8 cellular contexts compared by ENCODE assay signal in the genomic region with DNA sequence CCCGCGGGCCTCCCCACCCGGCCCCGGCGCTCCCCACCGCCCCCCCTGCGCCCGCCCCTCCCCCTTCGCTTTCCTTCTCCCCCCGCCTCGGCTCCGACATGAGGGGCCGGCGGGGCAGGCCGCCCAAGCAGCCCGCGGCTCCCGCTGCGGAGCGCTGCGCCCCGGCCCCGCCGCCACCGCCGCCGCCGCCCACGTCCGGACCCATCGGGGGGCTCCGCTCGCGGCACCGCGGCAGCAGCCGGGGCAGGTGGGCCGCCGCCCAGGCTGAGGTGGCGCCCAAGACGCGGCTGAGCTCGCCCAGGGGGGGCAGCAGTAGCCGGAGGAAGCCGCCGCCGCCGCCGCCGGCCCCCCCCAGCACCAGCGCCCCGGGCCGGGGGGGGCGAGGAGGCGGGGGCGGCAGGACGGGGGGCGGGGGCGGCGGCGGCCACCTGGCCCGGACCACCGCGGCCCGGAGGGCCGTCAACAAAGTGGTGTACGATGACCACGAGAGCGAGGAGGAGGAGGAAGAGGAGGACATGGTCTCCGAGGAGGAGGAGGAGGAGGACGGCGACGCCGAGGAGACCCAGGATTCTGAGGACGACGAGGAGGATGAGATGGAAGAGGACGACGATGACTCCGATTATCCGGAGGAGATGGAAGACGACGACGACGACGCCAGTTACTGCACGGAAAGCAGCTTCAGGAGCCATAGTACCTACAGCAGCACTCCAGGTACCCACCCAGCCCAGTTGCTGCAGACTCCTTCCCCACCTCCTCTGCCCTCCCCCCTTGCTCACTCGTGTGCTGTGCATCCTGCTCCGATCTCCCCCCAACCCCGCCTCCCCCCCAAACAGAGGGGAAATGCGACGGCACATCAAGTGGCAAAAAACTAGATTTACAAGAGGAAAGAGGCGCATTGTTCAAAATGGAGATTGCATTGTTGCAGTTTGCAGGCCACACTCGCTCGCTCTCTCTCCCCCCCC. TPM values are rescaled to one million over a fixed set of nuclear protein-coding genes. Genes with fewer than 3 reads are reported as not detected.
DNase-seq lines count a peak whose midpoint lies in the region; ATAC-seq lines count a peak whose summit lies in the region.
"Not testable (repeated sequence)": the region's sequence is repeated elsewhere in the genome, so short reads cannot be mapped to it uniquely, and the experiment has no call there.

No MANE protein-coding gene starts in this region.

- peaks cover 19% of the 10 kb centered on the region for H3K36me3 Mint-ChIP-seq in central memory CD8-positive, alpha-beta T cell (ENCODE audit: insufficient read depth)

- H3K27ac Mint-ChIP-seq in central memory CD8-positive, alpha-beta T cell (ENCODE audit: low read depth): peak overlapping the region; percentile 91

- H3K9me3 Mint-ChIP-seq in central memory CD8-positive, alpha-beta T cell: not testable (repeated sequence)

- ATAC-seq in GM18907 (IDR thresholded peaks at IDR 0.05; ENCODE audit: unreplicated experiment) (peak; percentile 37), HG03064 (IDR thresholded peaks at IDR 0.05; ENCODE audit: low read depth, unreplicated experiment) (peak; percentile 39)
- ATAC-seq in central memory CD8-positive, alpha-beta T cell (replicated peaks; ENCODE audit: extremely low read depth, poor library complexity, severe bottlenecking): peak; percentile 88

- peak overlapping the region; percentile 93 to 99 (median 97) for H3K27ac ChIP-seq in skin epidermis

- peaks cover 37% of the 10 kb centered on the region for H3K4me1 Mint-ChIP-seq in central memory CD8-positive, alpha-beta T cell

- DNase-seq in A172 (ENCODE audit: low spot score) (peak; percentile 27), NCI-H510A treated with DMSO at 0.1 percent for 48 hours (lab: John Stamatoyannopoulos, UW) (peak; percentile 29), iris pigment epithelial cell (ENCODE audit: low read depth) (peak; percentile 23)
- DNase-seq in activated CD4-positive, alpha-beta T cell treated with anti-CD3 and anti-CD28 coated beads for 48 hours: peak; percentile 54
- peak; percentile 55 to 68 for DNase-seq in central memory CD8-positive, alpha-beta T cell (ENCODE audit: low spot score in 2 of 2)

- H3K4me3 ChIP-seq in skin epidermis: peak overlapping the region; percentile 54 to 82 (median 66)

- H3K4me3 Mint-ChIP-seq in central memory CD8-positive, alpha-beta T cell: peak overlapping the region; percentile 96

- not testable (repeated sequence) for H3K27me3 Mint-ChIP-seq in central memory CD8-positive, alpha-beta T cell

RNA-seq across cellular contexts. Expression of a gene that starts 0.6 kb away (rescaled TPM):
- total RNA-seq in A172 (2014; rRNA removed; shearing (Covaris generic)): 30.8 and 36.9 TPM in 2 replicates

Comparison
In these comparisons a context has a peak if more than half of its experiments do, and no peak if none do; other contexts are left out.
1. Peak in every context shown above with its lines: DNase-seq, ATAC-seq, H3K4me3 ChIP-seq and H3K27ac ChIP-seq.
2. ATAC-seq: peak in every context shown above with its lines; median percentile 88 in central memory CD8-positive, alpha-beta T cell; 39 in HG03064; 37 in GM18907.